Comparison of ENCODE assay signal across 1 cellular context in genomic region chr1:118627435-118627834, GRCh38.
TF ChIP-seq lines count a peak whose summit lies in the region.

No MANE protein-coding gene starts in this region.

TF ChIP-seq in HepG2, 621 proteins besides CTCF, POLR2A, EP300 and RAD21 (continued from another document):
- TF ChIP-seq NFAT5 (CRISPR knock-in tag; IDR thresholded peaks at IDR 0.05), result no peak
- TF ChIP-seq ZNF441 (CRISPR knock-in tag; IDR thresholded peaks at IDR 0.05; ENCODE audit: borderline replicate concordance), result no peak
- TF ChIP-seq, protein P1, sequence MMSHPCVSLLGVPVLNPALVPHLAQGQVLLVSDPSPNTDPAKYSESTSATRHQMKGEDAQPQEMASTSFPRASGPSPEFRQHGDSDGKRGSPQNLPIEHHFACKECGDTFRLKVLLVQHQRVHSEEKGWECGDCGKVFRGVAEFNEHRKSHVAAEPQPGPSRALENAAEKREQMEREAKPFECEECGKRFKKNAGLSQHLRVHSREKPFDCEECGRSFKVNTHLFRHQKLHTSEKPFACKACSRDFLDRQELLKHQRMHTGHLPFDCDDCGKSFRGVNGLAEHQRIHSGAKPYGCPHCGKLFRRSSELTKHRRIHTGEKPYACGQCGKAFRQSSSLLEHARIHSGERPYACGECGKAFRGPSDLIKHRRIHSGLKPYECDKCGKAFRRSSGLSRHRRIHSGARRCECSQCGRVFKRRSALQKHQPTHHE (CRISPR knock-in tag; IDR thresholded peaks at IDR 0.05; ENCODE audit: borderline replicate concordance), result no peak
- TF ChIP-seq ZNF20 (CRISPR knock-in tag; IDR thresholded peaks at IDR 0.05), result no peak
- TF ChIP-seq ARNTL (CRISPR knock-in tag; IDR thresholded peaks at IDR 0.05), result no peak
